ENCODE assay signal across 1 cellular context in the genomic region with DNA sequence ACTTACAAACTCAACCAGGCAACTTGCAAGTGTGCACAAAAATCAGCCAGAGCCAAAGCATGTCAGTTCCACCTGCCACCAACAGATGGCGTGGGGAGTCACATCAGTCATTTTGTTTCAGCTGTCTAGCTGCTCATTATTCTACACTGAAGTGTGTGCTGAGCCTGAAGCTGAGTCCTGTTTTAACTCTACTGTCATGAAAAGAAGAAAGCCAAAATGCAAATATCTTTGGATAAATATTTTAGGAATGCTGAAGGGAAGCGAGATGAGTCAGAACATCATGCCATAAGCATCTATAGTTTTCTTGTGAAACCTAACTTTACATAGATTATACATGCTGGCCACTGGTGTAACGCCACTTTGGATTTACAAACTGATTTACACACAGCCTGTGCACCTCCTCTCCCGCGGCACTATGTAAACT.
TF ChIP-seq lines count a peak whose summit lies in the region.

No MANE protein-coding gene starts in this region.

TF ChIP-seq in K562, 482 proteins besides CTCF, POLR2A, EP300 and RAD21 (continued from another document):
- TF ChIP-seq ZNF592 (IDR thresholded peaks at IDR 0.05) (no peak), MEIS2 (IDR thresholded peaks at IDR 0.05; ENCODE audit: partially characterized antibody) (peak; percentile 68), CTCFL (IDR thresholded peaks at IDR 0.05; ENCODE audit: borderline replicate concordance, insufficient read depth, low read depth, low read length, poor library complexity, severe bottlenecking) (peak; percentile 30), KLF16 (IDR thresholded peaks at IDR 0.05) (peak; percentile 49; the same call in 1 of the 2 replicates), MAFK (IDR thresholded peaks at IDR 0.05; ENCODE audit: low read length) (no peak), SMAD4 (CRISPR knock-in tag; conservative IDR thresholded peaks at IDR 0.05) (no peak), NCOA6 (IDR thresholded peaks at IDR 0.05) (no peak), ZNF512 (tag; IDR thresholded peaks at IDR 0.05) (no peak)
- TF ChIP-seq, protein P1, sequence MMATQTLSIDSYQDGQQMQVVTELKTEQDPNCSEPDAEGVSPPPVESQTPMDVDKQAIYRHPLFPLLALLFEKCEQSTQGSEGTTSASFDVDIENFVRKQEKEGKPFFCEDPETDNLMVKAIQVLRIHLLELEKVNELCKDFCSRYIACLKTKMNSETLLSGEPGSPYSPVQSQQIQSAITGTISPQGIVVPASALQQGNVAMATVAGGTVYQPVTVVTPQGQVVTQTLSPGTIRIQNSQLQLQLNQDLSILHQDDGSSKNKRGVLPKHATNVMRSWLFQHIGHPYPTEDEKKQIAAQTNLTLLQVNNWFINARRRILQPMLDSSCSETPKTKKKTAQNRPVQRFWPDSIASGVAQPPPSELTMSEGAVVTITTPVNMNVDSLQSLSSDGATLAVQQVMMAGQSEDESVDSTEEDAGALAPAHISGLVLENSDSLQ (IDR thresholded peaks at IDR 0.05) = peak; percentile 62
